Comparison of ENCODE assay signal across 22 cellular contexts in genomic region chr12:115943630-115944391, GRCh38.
DNase-seq lines count a peak whose midpoint lies in the region; ATAC-seq and TF ChIP-seq lines count a peak whose summit lies in the region.
"Had no signal": no experiment of that assay in that cellular context is flagged by ENCODE, and none has a peak within 500 bp of the region (broad histone marks: within the 10 kb centered on the region; RNA-seq: fewer than 3 reads in every experiment).

No MANE protein-coding gene starts in this region.

- peaks cover 2% of the 10 kb centered on the region for H3K4me1 ChIP-seq in right cardiac atrium (ENCODE audit: control insufficient read depth, insufficient read depth, low read length)
- no peaks in the 10 kb centered on the region for H3K4me1 ChIP-seq in right atrium auricular region
- no peaks in the 10 kb centered on the region for H3K4me1 ChIP-seq in aorta (ENCODE audit: control insufficient read depth in 1 of 2, insufficient read depth in 2 of 2, low read length in 2 of 2)
- H3K4me1 ChIP-seq in gastrocnemius medialis: no peaks in the 10 kb centered on the region
- H3K4me1 ChIP-seq: A549 had no signal

- H3K27me3 Mint-ChIP-seq in endothelial cell (ENCODE audit: unreplicated experiment): peaks cover 3% of the 10 kb centered on the region

- H3K27ac ChIP-seq in right cardiac atrium (ENCODE audit: low read length): no peak overlapping the region
- H3K27ac ChIP-seq in right atrium auricular region: no peak overlapping the region
- H3K27ac ChIP-seq in aorta (ENCODE audit: low read depth in 1 of 2, low read length in 2 of 2): no peak overlapping the region
- no peak overlapping the region for H3K27ac ChIP-seq in gastrocnemius medialis
- H3K27ac ChIP-seq: A549, GM23248, WERI-Rb-1 had no signal

- no peak for TF ChIP-seq POLR2A in gastrocnemius medialis (IDR thresholded peaks at IDR 0.05)

- no peak overlapping the region for H3K4me3 Mint-ChIP-seq in endothelial cell (ENCODE audit: unreplicated experiment)
- H3K4me3 Mint-ChIP-seq: activated T-helper 17 cell treated with anti-CD3 and anti-CD28 coated beads, Interleukin-2, amount 50 U/mL, for 72 hours; naive thymus-derived CD4-positive, alpha-beta T cell had no signal

- no peaks in the 10 kb centered on the region for H3K36me3 Mint-ChIP-seq in endothelial cell (ENCODE audit: low read depth, unreplicated experiment)

- H3K27me3 ChIP-seq in right cardiac atrium (ENCODE audit: control insufficient read depth, insufficient read depth) (no peaks in the 10 kb centered on the region), right atrium auricular region (no peaks in the 10 kb centered on the region), aorta (ENCODE audit: control insufficient read depth in 1 of 2, insufficient read depth in 2 of 2, low read length in 1 of 2) (no peaks in the 10 kb centered on the region), gastrocnemius medialis (no peaks in the 10 kb centered on the region)

- H3K27ac Mint-ChIP-seq in endothelial cell (ENCODE audit: unreplicated experiment): no peak overlapping the region
- H3K27ac Mint-ChIP-seq: activated naive CD4-positive, alpha-beta T cell treated with anti-CD3 and anti-CD28 coated beads, Interleukin-2, amount 50 U/mL, for 72 hours; activated T-helper 17 cell treated with anti-CD3 and anti-CD28 coated beads, Interleukin-2, amount 50 U/mL, for 72 hours had no signal

- TF ChIP-seq CTCF in right atrium auricular region (IDR thresholded peaks at IDR 0.05): no peak
- no peak for TF ChIP-seq CTCF in endothelial cell (IDR thresholded peaks at IDR 0.05; ENCODE audit: unreplicated experiment)
- TF ChIP-seq CTCF in gastrocnemius medialis (IDR thresholded peaks at IDR 0.05 in 4 of 5, conservative IDR thresholded peaks at IDR 0.05 in 1 of 5): no peak

- H3K36me3 ChIP-seq in right atrium auricular region: no peaks in the 10 kb centered on the region
- no peaks in the 10 kb centered on the region for H3K36me3 ChIP-seq in aorta (ENCODE audit: control insufficient read depth in 1 of 2, insufficient read depth in 2 of 2, low read length in 1 of 2)
- H3K36me3 ChIP-seq in gastrocnemius medialis: no peaks in the 10 kb centered on the region
- H3K36me3 ChIP-seq: WERI-Rb-1 had no signal

- H3K9me3 Mint-ChIP-seq in endothelial cell (ENCODE audit: unreplicated experiment): no peaks in the 10 kb centered on the region

- 56% methylated on average over 13 of the region's 13 CpGs for WGBS in right cardiac atrium
- WGBS in aorta, 2 donors: 26 to 30% methylated on average over 13 of the region's 13 CpGs

- DNase-seq in right cardiac atrium (peak; percentile 75 to 89 (median 81)), right atrium auricular region (ENCODE audit: low spot score) (no peak), fibroblast of gingiva (ENCODE audit: low read depth) (peak; percentile 18), medulla oblongata (ENCODE audit: extremely low spot score) (peak; percentile 56), aorta (peak in 1 of 2 donors; percentile 61), endothelial cell (ENCODE audit: low spot score) (no peak), gastrocnemius medialis (no peak)
- DNase-seq: activated CD4-positive, alpha-beta T cell treated with anti-CD3 and anti-CD28 coated beads, Interleukin-2, amount 50 U/mL, for 1 hour; Calu3; GM23248; mesendoderm; naive thymus-derived CD4-positive, alpha-beta T cell; NCI-H1105 treated with DMSO at 0.1 percent for 48 hours; NCI-H2081 treated with DMSO at 0.1 percent for 48 hours; NCI-H526 treated with DMSO at 0.1 percent for 48 hours; RPMI8226; SK-N-SH; WERI-Rb-1 had no signal

- no peaks in the 10 kb centered on the region for H3K4me1 Mint-ChIP-seq in endothelial cell (ENCODE audit: unreplicated experiment)
- H3K4me1 Mint-ChIP-seq: activated T-helper 17 cell treated with anti-CD3 and anti-CD28 coated beads, Interleukin-2, amount 50 U/mL, for 72 hours; naive thymus-derived CD4-positive, alpha-beta T cell had no signal

- H3K9me3 ChIP-seq in right cardiac atrium (ENCODE audit: control insufficient read depth, low read length) (no peaks in the 10 kb centered on the region), right atrium auricular region (peaks cover 0 to 7% of the 10 kb centered on the region in 2 donors), aorta (ENCODE audit: control insufficient read depth, low read length) (peaks cover 2% of the 10 kb centered on the region), gastrocnemius medialis (no peaks in the 10 kb centered on the region)

- no peak overlapping the region for H3K4me3 ChIP-seq in right cardiac atrium (ENCODE audit: low read length)
- H3K4me3 ChIP-seq in right atrium auricular region: no peak overlapping the region
- no peak overlapping the region for H3K4me3 ChIP-seq in aorta (ENCODE audit: low read length in 2 of 2)
- H3K4me3 ChIP-seq in gastrocnemius medialis: no peak overlapping the region
- H3K4me3 ChIP-seq: A549, GM23248 had no signal

- in situ Hi-C loops in gastrocnemius medialis (cut with MboI; ENCODE audit: low sequenced_read_pairs in 4 of 4): no loop called here

- peak; percentile 77 to 79 for ATAC-seq in right cardiac atrium
- peak; percentile 79 for ATAC-seq in aorta (ENCODE audit: low FRiP score)
- ATAC-seq in HG03097 (IDR thresholded peaks at IDR 0.05; ENCODE audit: low FRiP score, unreplicated experiment): no peak
- no peak for ATAC-seq in gastrocnemius medialis
- ATAC-seq: A549; activated naive CD4-positive, alpha-beta T cell treated with anti-CD3 and anti-CD28 coated beads, Interleukin-2, amount 50 U/mL, for 72 hours; activated T-helper 17 cell treated with anti-CD3 and anti-CD28 coated beads, Interleukin-2, amount 50 U/mL, for 72 hours; naive thymus-derived CD4-positive, alpha-beta T cell had no signal

- intact Hi-C loops in right cardiac atrium (cut with DNase I): no loop called here
- intact Hi-C loops in aorta (cut with DNase I): no loop called here
- intact Hi-C loops in gastrocnemius medialis (cut with DNase I; ENCODE audit: low total_unique reads): no loop called here

Comparison
In these comparisons a context has a peak if more than half of its experiments do, and no peak if none do; other contexts are left out.
1. DNase-seq: peak in right cardiac atrium (3 of 3), fibroblast of gingiva (single experiment) and medulla oblongata (single experiment); none in right atrium auricular region (single experiment), endothelial cell (single experiment) and gastrocnemius medialis (0 of 2).
2. ATAC-seq: peak in right cardiac atrium (2 of 2) and aorta (single experiment); none in HG03097 (single experiment) and gastrocnemius medialis (0 of 2).